In the genomic region with DNA sequence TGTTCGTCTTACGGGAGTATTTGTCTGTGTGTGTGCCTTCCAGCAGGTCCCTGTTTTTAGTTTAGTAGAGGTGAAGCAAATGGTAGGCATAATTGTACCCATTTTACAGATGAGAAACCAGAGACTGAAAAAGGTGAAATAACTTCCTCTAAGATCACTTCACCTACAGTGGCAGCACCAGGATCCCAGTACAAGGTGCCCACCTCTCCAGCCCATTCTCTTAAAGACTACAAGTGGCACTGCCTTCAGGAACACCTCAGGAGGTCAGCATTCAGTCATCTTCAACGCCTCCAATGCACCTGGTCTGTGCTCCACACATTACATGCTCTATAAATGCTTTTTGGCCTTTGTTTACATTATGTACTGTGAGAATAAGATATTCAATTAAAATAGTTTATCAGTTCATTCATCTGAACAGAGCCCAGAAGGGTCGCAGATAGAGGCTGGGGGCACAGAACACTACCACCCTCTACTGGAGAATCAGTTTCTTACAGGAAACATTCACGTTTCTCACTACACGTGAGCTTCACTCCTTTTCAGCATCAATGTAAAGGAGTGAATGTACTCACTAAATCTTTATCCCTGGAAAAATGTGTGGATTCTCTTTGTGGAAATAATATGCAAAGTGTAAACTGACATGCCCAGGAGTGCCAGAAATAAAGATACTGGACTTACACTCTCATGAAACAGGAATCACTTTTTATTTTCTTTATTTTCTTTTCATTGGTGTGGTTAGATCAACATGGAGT, we compare ENCODE assay signal across 9 cellular contexts. TPM values are rescaled to one million over a fixed set of nuclear protein-coding genes. Genes with fewer than 3 reads are reported as not detected.
DNase-seq lines count a peak whose midpoint lies in the region; ATAC-seq and TF ChIP-seq lines count a peak whose summit lies in the region.
"Had no signal": no experiment of that assay in that cellular context is flagged by ENCODE, and none has a peak within 500 bp of the region (broad histone marks: within the 10 kb centered on the region; RNA-seq: fewer than 3 reads in every experiment).

No MANE protein-coding gene starts in this region.

- H3K9me3 ChIP-seq in RWPE2 (ENCODE audit: severe bottlenecking), result no peaks in the 10 kb centered on the region

- no peak overlapping the region for H3K27ac Mint-ChIP-seq in natural killer cell
- no peak overlapping the region for H3K27ac Mint-ChIP-seq in natural killer cell treated with Interleukin-12 subunit alpha and Interleukin-12 subunit beta and Interleukin-15 and Interleukin-18, amount 100 ng/mL, for 72 hours
- no peak overlapping the region for H3K27ac Mint-ChIP-seq in stimulated activated naive B cell treated with anti-CD40 and anti-IgM and Interleukin-4, amounts not matched to agents 10 μg/mL and 1 μg/mL and 100 μg/mL, for 72 hours
- H3K27ac Mint-ChIP-seq: activated naive CD8-positive, alpha-beta T cell treated with anti-CD3 and anti-CD28 coated beads, Interleukin-2, amount 10 ng/mL, durations not matched to agents 7 days and 5 days had no signal

- no peaks in the 10 kb centered on the region for H3K36me3 Mint-ChIP-seq in natural killer cell
- no peaks in the 10 kb centered on the region for H3K36me3 Mint-ChIP-seq in natural killer cell treated with Interleukin-12 subunit alpha and Interleukin-12 subunit beta and Interleukin-15 and Interleukin-18, amount 100 ng/mL, for 72 hours
- no peaks in the 10 kb centered on the region for H3K36me3 Mint-ChIP-seq in stimulated activated naive B cell treated with anti-CD40 and anti-IgM and Interleukin-4, amounts not matched to agents 10 μg/mL and 1 μg/mL and 100 μg/mL, for 72 hours
- H3K36me3 Mint-ChIP-seq: activated naive CD8-positive, alpha-beta T cell treated with anti-CD3 and anti-CD28 coated beads, Interleukin-2, amount 10 ng/mL, durations not matched to agents 7 days and 5 days had no signal

- no peaks in the 10 kb centered on the region for H3K4me1 Mint-ChIP-seq in natural killer cell
- no peaks in the 10 kb centered on the region for H3K4me1 Mint-ChIP-seq in natural killer cell treated with Interleukin-12 subunit alpha and Interleukin-12 subunit beta and Interleukin-15 and Interleukin-18, amount 100 ng/mL, for 72 hours (ENCODE audit: low read depth in 2 of 2)
- no peaks in the 10 kb centered on the region for H3K4me1 Mint-ChIP-seq in stimulated activated naive B cell treated with anti-CD40 and anti-IgM and Interleukin-4, amounts not matched to agents 10 μg/mL and 1 μg/mL and 100 μg/mL, for 72 hours
- H3K4me1 Mint-ChIP-seq: activated naive CD8-positive, alpha-beta T cell treated with anti-CD3 and anti-CD28 coated beads, Interleukin-2, amount 10 ng/mL, durations not matched to agents 7 days and 5 days had no signal

- H3K27me3 ChIP-seq in RWPE2 (ENCODE audit: insufficient read depth, poor library complexity, severe bottlenecking), result no peaks in the 10 kb centered on the region

- H3K36me3 ChIP-seq in RWPE2 (ENCODE audit: low read depth), result no peaks in the 10 kb centered on the region

- no peak overlapping the region for H3K4me3 ChIP-seq in RWPE2 (ENCODE audit: severe bottlenecking)
- H3K4me3 ChIP-seq in foreskin fibroblast (ENCODE audit: low read depth in 1 of 2, low read length in 2 of 2), result no peak overlapping the region

- DNase-seq in natural killer cell (no peak), RWPE2 (ENCODE audit: low spot score) (no peak), foreskin fibroblast (peak in 1 of 2 donors; percentile 47), DMS114 treated with DMSO at 0.1 percent for 48 hours (lab: John Stamatoyannopoulos, UW; ENCODE audit: unreplicated experiment) (no peak), DMS153 (lab: John Stamatoyannopoulos, UW) (no peak)
- DNase-seq in natural killer cell treated with Interleukin-12 subunit alpha and Interleukin-12 subunit beta and Interleukin-15 and Interleukin-18, amount 100 ng/mL, for 72 hours (ENCODE audit: low spot score), result no peak
- DNase-seq in stimulated activated naive B cell treated with anti-CD40 and anti-IgM and Interleukin-4, amounts not matched to agents 10 μg/mL and 1 μg/mL and 100 μg/mL, for 72 hours, result no peak
- DNase-seq: activated naive CD8-positive, alpha-beta T cell treated with anti-CD3 and anti-CD28 coated beads, Interleukin-2, amount 10 ng/mL, durations not matched to agents 7 days and 5 days had no signal

- H3K4me3 Mint-ChIP-seq in natural killer cell, result no peak overlapping the region
- no peak overlapping the region for H3K4me3 Mint-ChIP-seq in natural killer cell treated with Interleukin-12 subunit alpha and Interleukin-12 subunit beta and Interleukin-15 and Interleukin-18, amount 100 ng/mL, for 72 hours
- H3K4me3 Mint-ChIP-seq in stimulated activated naive B cell treated with anti-CD40 and anti-IgM and Interleukin-4, amounts not matched to agents 10 μg/mL and 1 μg/mL and 100 μg/mL, for 72 hours, result no peak overlapping the region
- H3K4me3 Mint-ChIP-seq: activated naive CD8-positive, alpha-beta T cell treated with anti-CD3 and anti-CD28 coated beads, Interleukin-2, amount 10 ng/mL, durations not matched to agents 7 days and 5 days had no signal

- ATAC-seq in natural killer cell, result peak in 2 of 3 donors; percentile 27 to 37
- no peak for ATAC-seq in natural killer cell treated with Interleukin-12 subunit alpha and Interleukin-12 subunit beta and Interleukin-15 and Interleukin-18, amount 100 ng/mL, for 72 hours
- no peak; the same call in 2 of the 3 replicates for ATAC-seq in RWPE2 (ENCODE audit: low read depth)
- ATAC-seq in stimulated activated naive B cell treated with anti-CD40 and anti-IgM and Interleukin-4, amounts not matched to agents 10 μg/mL and 1 μg/mL and 100 μg/mL, for 72 hours (replicated peaks), result peak; percentile 38 to 56
- ATAC-seq in HG02642 (IDR thresholded peaks at IDR 0.05; ENCODE audit: poor library complexity, unreplicated experiment), result no peak

- H3K27me3 Mint-ChIP-seq in natural killer cell (ENCODE audit: low read depth in 2 of 2), result peaks cover 6 to 17% of the 10 kb centered on the region in 2 donors
- peaks cover 6 to 12% of the 10 kb centered on the region in 2 donors for H3K27me3 Mint-ChIP-seq in natural killer cell treated with Interleukin-12 subunit alpha and Interleukin-12 subunit beta and Interleukin-15 and Interleukin-18, amount 100 ng/mL, for 72 hours
- peaks cover 0 to 8% of the 10 kb centered on the region in 2 donors for H3K27me3 Mint-ChIP-seq in stimulated activated naive B cell treated with anti-CD40 and anti-IgM and Interleukin-4, amounts not matched to agents 10 μg/mL and 1 μg/mL and 100 μg/mL, for 72 hours

- no peaks in the 10 kb centered on the region for H3K9me3 Mint-ChIP-seq in natural killer cell
- no peaks in the 10 kb centered on the region for H3K9me3 Mint-ChIP-seq in natural killer cell treated with Interleukin-12 subunit alpha and Interleukin-12 subunit beta and Interleukin-15 and Interleukin-18, amount 100 ng/mL, for 72 hours
- peaks cover 0 to 3% of the 10 kb centered on the region in 2 donors for H3K9me3 Mint-ChIP-seq in stimulated activated naive B cell treated with anti-CD40 and anti-IgM and Interleukin-4, amounts not matched to agents 10 μg/mL and 1 μg/mL and 100 μg/mL, for 72 hours
- H3K9me3 Mint-ChIP-seq: activated naive CD8-positive, alpha-beta T cell treated with anti-CD3 and anti-CD28 coated beads, Interleukin-2, amount 10 ng/mL, durations not matched to agents 7 days and 5 days had no signal

- peaks cover under 1% of the 10 kb centered on the region for H3K4me1 ChIP-seq in RWPE2 (ENCODE audit: insufficient read depth, poor library complexity, severe bottlenecking)

- H3K27ac ChIP-seq in RWPE2 (ENCODE audit: poor library complexity, severe bottlenecking), result no peak overlapping the region

- TF ChIP-seq CTCF in natural killer cell (IDR thresholded peaks at IDR 0.05), result peak; percentile 36
- TF ChIP-seq CTCF in RWPE2 (IDR thresholded peaks at IDR 0.05; ENCODE audit: poor library complexity, severe bottlenecking), result peak; percentile 83
- peak; percentile 55 for TF ChIP-seq CTCF in foreskin fibroblast (IDR thresholded peaks at IDR 0.05; ENCODE audit: low read depth, low read length)

- intact Hi-C loops in natural killer cell (cut with micrococcal nuclease), result loop anchor here (2.0 kb wide), 2 partner anchors 153 to 233 kb away; no protein-coding TSS in a partner anchor

RNA-seq across cellular contexts. Expression of a gene that starts 45.5 kb away (rescaled TPM):
- 100 to 1,000 TPM in 1 of 3 donors, 10 to 100 TPM in 2; 71.9 to 118 (median 73.5) TPM for total RNA-seq in natural killer cell
- total RNA-seq in natural killer cell treated with Interleukin-12 subunit alpha and Interleukin-12 subunit beta and Interleukin-15 and Interleukin-18, amount 100 ng/mL, for 72 hours, result 10 to 100 TPM in 1 of 2 donors, 1 to 10 TPM in 1; 7.9 to 11.0 TPM

Comparison
In these comparisons a context has a peak if more than half of its experiments do, and no peak if none do; other contexts are left out.
1. ATAC-seq: peak in natural killer cell (2 of 3) and stimulated activated naive B cell treated with anti-CD40 and anti-IgM and Interleukin-4, amounts not matched to agents 10 μg/mL and 1 μg/mL and 100 μg/mL, for 72 hours (2 of 2); none in natural killer cell treated with Interleukin-12 subunit alpha and Interleukin-12 subunit beta and Interleukin-15 and Interleukin-18, amount 100 ng/mL, for 72 hours (0 of 2), RWPE2 (single experiment) and HG02642 (single experiment).
2. RNA of a gene that starts 45.5 kb away (total RNA-seq): 71.9 to 118 TPM in natural killer cell; 7.9 to 11.0 TPM in natural killer cell treated with Interleukin-12 subunit alpha and Interleukin-12 subunit beta and Interleukin-15 and Interleukin-18, amount 100 ng/mL, for 72 hours; every median in the first group is over 4 times any median in the second.
3. Peak in every context shown above with its lines, with median percentiles within 50 percentile points of each other: CTCF ChIP-seq.